Comparison of ENCODE assay signal across 12 cellular contexts in the genomic region with DNA sequence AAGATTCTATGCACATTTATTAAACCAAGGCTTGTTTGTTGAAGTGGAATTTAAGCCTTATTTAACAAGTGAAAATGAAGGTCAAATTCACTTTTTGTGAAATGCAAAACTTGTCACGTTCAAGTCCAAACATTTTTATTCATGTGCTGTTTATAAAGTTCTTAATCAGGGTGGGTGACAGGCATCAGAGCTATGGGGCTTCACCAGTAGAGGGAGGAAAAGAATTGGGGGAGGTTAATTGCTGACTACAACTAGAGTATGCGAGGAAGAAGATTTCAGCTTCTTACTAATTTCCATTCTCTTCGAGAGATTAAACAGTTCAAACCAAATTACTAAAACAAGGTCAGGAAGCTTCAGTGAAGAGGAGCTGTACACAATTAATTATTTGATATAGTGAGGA. TPM values are rescaled to one million over a fixed set of nuclear protein-coding genes. Genes with fewer than 3 reads are reported as not detected.
DNase-seq lines count a peak whose midpoint lies in the region; ATAC-seq, FAIRE-seq and TF ChIP-seq lines count a peak whose summit lies in the region.
"Had no signal": no experiment of that assay in that cellular context is flagged by ENCODE, and none has a peak within 500 bp of the region (broad histone marks: within the 10 kb centered on the region; RNA-seq: fewer than 3 reads in every experiment).

No MANE protein-coding gene starts in this region.

- no peaks in the 10 kb centered on the region for H3K9me3 Mint-ChIP-seq in type B pancreatic cell
- no peaks in the 10 kb centered on the region for H3K9me3 Mint-ChIP-seq in activated naive CD4-positive, alpha-beta T cell treated with anti-CD3 and anti-CD28 coated beads, Interleukin-2, amount 10 ng/mL, durations not matched to agents 7 days and 5 days
- H3K9me3 Mint-ChIP-seq: CD4-positive, CD25-positive, alpha-beta regulatory T cell; stimulated activated memory B cell treated with anti-CD40 and anti-IgM and Interleukin-4, amounts not matched to agents 10 μg/mL and 1 μg/mL and 100 μg/mL, for 72 hours had no signal

- H3K4me1 Mint-ChIP-seq in type B pancreatic cell (ENCODE audit: unreplicated experiment): peaks cover 7% of the 10 kb centered on the region
- no peaks in the 10 kb centered on the region for H3K4me1 Mint-ChIP-seq in activated naive CD4-positive, alpha-beta T cell treated with anti-CD3 and anti-CD28 coated beads, Interleukin-2, amount 10 ng/mL, durations not matched to agents 7 days and 5 days
- H3K4me1 Mint-ChIP-seq: CD4-positive, CD25-positive, alpha-beta regulatory T cell; stimulated activated memory B cell treated with anti-CD40 and anti-IgM and Interleukin-4, amounts not matched to agents 10 μg/mL and 1 μg/mL and 100 μg/mL, for 72 hours had no signal

- no peak overlapping the region for H3K4me2 ChIP-seq in HepG2 (ENCODE audit: low read depth, low read length)

- ATAC-seq in HepG2 (no peak), right lobe of liver (no peak), heart left ventricle (peak in 1 of 4 donors; percentile 45), left lobe of liver (no peak)
- ATAC-seq: stimulated activated memory B cell treated with anti-CD40 and anti-IgM and Interleukin-4, amounts not matched to agents 10 μg/mL and 1 μg/mL and 100 μg/mL, for 72 hours had no signal

- peak; percentile 59 for FAIRE-seq in HepG2 (lab: Jason Lieb, UNC)

- H3K27me3 Mint-ChIP-seq in type B pancreatic cell: no peaks in the 10 kb centered on the region
- peaks cover 4% of the 10 kb centered on the region for H3K27me3 Mint-ChIP-seq in activated naive CD4-positive, alpha-beta T cell treated with anti-CD3 and anti-CD28 coated beads, Interleukin-2, amount 10 ng/mL, durations not matched to agents 7 days and 5 days
- H3K27me3 Mint-ChIP-seq: stimulated activated memory B cell treated with anti-CD40 and anti-IgM and Interleukin-4, amounts not matched to agents 10 μg/mL and 1 μg/mL and 100 μg/mL, for 72 hours had no signal

- in situ Hi-C loops in HepG2 (cut with HindIII; ENCODE audit: extremely low pct_ligation_motif_present, low pct_unique_long_range_greater_than_20kb): no loop called here

- TF ChIP-seq RAD21 in HepG2 (CRISPR knock-in tag; IDR thresholded peaks at IDR 0.05): no peak

- CTCF ChIA-PET in HepG2 (lab: Yijun Ruan, JAX; ENCODE audit: low intra/inter-chr PET ratio, low total read pairs): interaction anchor here (1.0 to 1.4 kb wide), 2 partner anchors 19 to 20 kb away, joined by 4 read pairs; no protein-coding TSS in a partner anchor
- CTCF ChIA-PET in activated naive CD4-positive, alpha-beta T cell treated with anti-CD3 and anti-CD28 coated beads, Interleukin-2, amount 10 ng/mL, durations not matched to agents 7 days and 5 days (lab: Charles Lee): interaction anchor here (0.6 kb wide), 1 partner anchor 20 kb away, joined by 4 read pairs; no protein-coding TSS in a partner anchor

- no peak overlapping the region for H3K27ac Mint-ChIP-seq in type B pancreatic cell
- H3K27ac Mint-ChIP-seq in activated naive CD4-positive, alpha-beta T cell treated with anti-CD3 and anti-CD28 coated beads, Interleukin-2, amount 10 ng/mL, durations not matched to agents 7 days and 5 days: no peak overlapping the region
- H3K27ac Mint-ChIP-seq: stimulated activated memory B cell treated with anti-CD40 and anti-IgM and Interleukin-4, amounts not matched to agents 10 μg/mL and 1 μg/mL and 100 μg/mL, for 72 hours had no signal

- H3K4me1 ChIP-seq in HepG2 (ENCODE audit: insufficient read depth, low read length) (peaks cover 7% of the 10 kb centered on the region; the same call in 1 of the 2 replicates), right lobe of liver (no peaks in the 10 kb centered on the region), heart left ventricle (peaks cover 0 to 15% (median 6%) of the 10 kb centered on the region in 12 donors)

- no peaks in the 10 kb centered on the region for H3K79me2 ChIP-seq in HepG2 (ENCODE audit: insufficient read depth, low read length)

- TF ChIP-seq CTCF in HepG2 (CRISPR knock-in tag; IDR thresholded peaks at IDR 0.05) (no peak), right lobe of liver (IDR thresholded peaks at IDR 0.05) (peak in 1 of 4 donors; percentile 5), heart left ventricle (IDR thresholded peaks at IDR 0.05) (peak in 6 of 12 donors; percentile 16 to 35 (median 28)), type B pancreatic cell (conservative IDR thresholded peaks at IDR 0.05) (peak; percentile 38)

- no peak overlapping the region for H3K4me3 Mint-ChIP-seq in type B pancreatic cell
- H3K4me3 Mint-ChIP-seq in activated naive CD4-positive, alpha-beta T cell treated with anti-CD3 and anti-CD28 coated beads, Interleukin-2, amount 10 ng/mL, durations not matched to agents 7 days and 5 days: no peak overlapping the region
- H3K4me3 Mint-ChIP-seq: CD4-positive, CD25-positive, alpha-beta regulatory T cell; stimulated activated memory B cell treated with anti-CD40 and anti-IgM and Interleukin-4, amounts not matched to agents 10 μg/mL and 1 μg/mL and 100 μg/mL, for 72 hours had no signal

- peaks cover 6% of the 10 kb centered on the region for H3K36me3 Mint-ChIP-seq in type B pancreatic cell
- H3K36me3 Mint-ChIP-seq in activated naive CD4-positive, alpha-beta T cell treated with anti-CD3 and anti-CD28 coated beads, Interleukin-2, amount 10 ng/mL, durations not matched to agents 7 days and 5 days: no peaks in the 10 kb centered on the region
- H3K36me3 Mint-ChIP-seq: CD4-positive, CD25-positive, alpha-beta regulatory T cell; stimulated activated memory B cell treated with anti-CD40 and anti-IgM and Interleukin-4, amounts not matched to agents 10 μg/mL and 1 μg/mL and 100 μg/mL, for 72 hours had no signal

- TF ChIP-seq POLR2A in HepG2 (IDR thresholded peaks at IDR 0.05; ENCODE audit: insufficient read depth in 1 of 2, low read depth in 2 of 2, low read length in 2 of 2) (no peak), right lobe of liver (IDR thresholded peaks at IDR 0.05) (no peak), heart left ventricle (IDR thresholded peaks at IDR 0.05) (no peak)

- H3K4me3 ChIP-seq in HepG2 (replicated peaks in 1 of 3; ENCODE audit: insufficient read depth in 1 of 3, low read depth in 2 of 3, low read length in 3 of 3): no peak overlapping the region
- no peak overlapping the region for H3K4me3 ChIP-seq in right lobe of liver
- no peak overlapping the region for H3K4me3 ChIP-seq in heart left ventricle
- H3K4me3 ChIP-seq: MG63 had no signal

- intact Hi-C loops in HepG2 (cut with micrococcal nuclease; ENCODE audit: unreplicated experiment): no loop called here
- intact Hi-C loops in right lobe of liver (cut with DNase I): no loop called here
- intact Hi-C loops in heart left ventricle (cut with DNase I): no loop called here

- POLR2A ChIA-PET in HepG2 (lab: Yijun Ruan, JAX): interaction anchor here (0.7 to 1.1 kb wide), 2 partner anchors 10 to 816 kb away, joined by 3 read pairs; a partner anchor contains a TSS

- no TSS peak for BruUV-seq in HepG2 (replicated peaks; lab: Mats Ljungman, UMichigan)

- no peak for TF ChIP-seq EP300 in HepG2 (IDR thresholded peaks at IDR 0.05; ENCODE audit: low read depth in 2 of 2, low read length in 2 of 2)
- no peak for TF ChIP-seq EP300 in HepG2 (CRISPR knock-in tag; IDR thresholded peaks at IDR 0.05; ENCODE audit: borderline replicate concordance)

- no peaks in the 10 kb centered on the region for H3K27me3 ChIP-seq in HepG2 (ENCODE audit: control insufficient read depth in 1 of 2, insufficient read depth in 2 of 2, low read length in 2 of 2)
- H3K27me3 ChIP-seq in right lobe of liver: no peaks in the 10 kb centered on the region
- no peaks in the 10 kb centered on the region for H3K27me3 ChIP-seq in heart left ventricle
- H3K27me3 ChIP-seq: MG63 had no signal

- H3K9ac ChIP-seq in HepG2 (ENCODE audit: insufficient read depth, low read depth, low read length): no peak overlapping the region

- H3K36me3 ChIP-seq in HepG2 (replicated peaks in 1 of 2; ENCODE audit: control insufficient read depth in 1 of 2, insufficient read depth in 2 of 2, low read length in 2 of 2) (no peaks in the 10 kb centered on the region), right lobe of liver (no peaks in the 10 kb centered on the region), heart left ventricle (no peaks in the 10 kb centered on the region)

- no peak overlapping the region for H3K27ac ChIP-seq in HepG2 (ENCODE audit: extremely low read length, insufficient read depth, low read length)
- no peak overlapping the region for H3K27ac ChIP-seq in right lobe of liver
- peak overlapping the region in 9 of 12 donors; percentile 13 to 66 (median 36) for H3K27ac ChIP-seq in heart left ventricle

- H2AFZ ChIP-seq in HepG2 (ENCODE audit: low read length): no peak overlapping the region

- H3K9me3 ChIP-seq in HepG2 (ENCODE audit: low read length) (no peaks in the 10 kb centered on the region), right lobe of liver (no peaks in the 10 kb centered on the region), heart left ventricle (no peaks in the 10 kb centered on the region)
- H3K9me3 ChIP-seq: MG63 had no signal

- 67% methylated on average over 3 of the region's 3 CpGs for WGBS in HepG2 (ENCODE audit: low lambda C conversion rate)
- WGBS in right lobe of liver (ENCODE audit: insufficient coverage, low coverage, low lambda C conversion rate, missing lambda C conversion rate): 53% methylated on average over 3 of the region's 3 CpGs
- 56 to 64% (median 58%) methylated on average over 3 of the region's 3 CpGs for WGBS in heart left ventricle, 4 donors

- DNase-seq in HepG2 (ENCODE audit: low spot score): no peak
- DNase-seq in right lobe of liver: no peak
- peak; percentile 33 for DNase-seq in amniotic epithelial cell (ENCODE audit: low read depth)
- no peak for DNase-seq in heart left ventricle
- no peak for DNase-seq in type B pancreatic cell (ENCODE audit: extremely low spot score, unreplicated experiment)
- DNase-seq in CD1c-positive myeloid dendritic cell (ENCODE audit: extremely low spot score): no peak
- DNase-seq in left lobe of liver (ENCODE audit: low spot score): no peak
- no peak for DNase-seq in activated naive CD4-positive, alpha-beta T cell treated with anti-CD3 and anti-CD28 coated beads, Interleukin-2, amount 10 ng/mL, durations not matched to agents 7 days and 5 days
- DNase-seq: activated naive CD4-positive, alpha-beta T cell treated with Interleukin-2 at 50 U/mL for 16 hours; CD4-positive, CD25-positive, alpha-beta regulatory T cell; MG63 had no signal

- H4K20me1 ChIP-seq in HepG2 (ENCODE audit: insufficient read depth, low read length): no peaks in the 10 kb centered on the region

RNA-seq across cellular contexts. Expression of a gene that starts 9.7 kb away (rescaled TPM):
- 11.8 and 15.3 TPM in 2 replicates for total RNA-seq in HepG2 (2016; rRNA removed; fragmentation: Illumina TruSeq; extraction: Trizol)
- 7.0 and 12.1 TPM in 2 replicates for total RNA-seq in HepG2 (2016; cell fraction: cytosol; rRNA removed; fragmentation: Illumina TruSeq; extraction: Trizol; ENCODE audit: low read depth)
- total RNA-seq in HepG2 (2016; cell fraction: insoluble cytoplasmic fraction; rRNA removed; fragmentation: Illumina TruSeq; extraction: Trizol): 10.5 and 15.8 TPM in 2 replicates
- total RNA-seq in HepG2 (2016; cell fraction: membrane; rRNA removed; fragmentation: Illumina TruSeq; extraction: Trizol): 15.2 and 16.8 TPM in 2 replicates
- 26.0 and 26.9 TPM in 2 replicates for total RNA-seq in HepG2 (2016; cell fraction: nucleus; rRNA removed; fragmentation: Illumina TruSeq; extraction: Trizol)
- 16.9 and 17.6 TPM in 2 replicates for polyA plus RNA-seq in HepG2 (2011; rRNA removed)
- 10.7 and 15.6 TPM in 2 replicates for polyA plus RNA-seq in HepG2 (2011; cell fraction: cytosol; rRNA removed)
- 56.1 and 57.8 TPM in 2 replicates for polyA plus RNA-seq in HepG2 (2011; cell fraction: nucleus; rRNA removed)
- polyA plus RNA-seq in HepG2 (2012): 7.0 and 8.7 TPM in 2 replicates
- 13.9 and 14.7 TPM in 2 replicates for polyA plus RNA-seq in HepG2 (2016; cell fraction: cytosol; fragmentation: Illumina TruSeq; extraction: Trizol; ENCODE audit: low read depth)
- polyA plus RNA-seq in HepG2 (2016; cell fraction: insoluble cytoplasmic fraction; fragmentation: Illumina TruSeq; extraction: Trizol; ENCODE audit: low read depth): 15.1 and 15.7 TPM in 2 replicates
- 19.4 and 21.3 TPM in 2 replicates for polyA plus RNA-seq in HepG2 (2016; cell fraction: membrane; fragmentation: Illumina TruSeq; extraction: Trizol; ENCODE audit: low read depth)
- polyA plus RNA-seq in HepG2 (2016; cell fraction: nucleus; fragmentation: Illumina TruSeq; extraction: Trizol; ENCODE audit: insufficient read depth, low read depth): 51.9 and 52.5 TPM in 2 replicates
- polyA minus RNA-seq in HepG2 (2011; rRNA and poly(A)+ RNA removed; ENCODE audit: low replicate concordance): 4.3 and 8.7 TPM in 2 replicates
- polyA minus RNA-seq in HepG2 (2011; cell fraction: cytosol; rRNA and poly(A)+ RNA removed): 5.2 and 5.4 TPM in 2 replicates
- polyA minus RNA-seq in HepG2 (2011; cell fraction: nucleus; rRNA and poly(A)+ RNA removed): 29.5 and 42.1 TPM in 2 replicates
- total RNA-seq in right lobe of liver: 1 to 10 TPM; 2.7 to 4.7 (median 3.8) TPM
- 10 to 100 TPM in 6 of 9 donors, 1 to 10 TPM in 3; 8.7 to 14.4 (median 12.7) TPM for total RNA-seq in heart left ventricle
- 10 to 100 TPM in 1 of 2 donors, 1 to 10 TPM in 1; 10.0 to 18.1 TPM for polyA plus RNA-seq in heart left ventricle
- 17.7 and 26.3 TPM in 2 replicates for total RNA-seq in type B pancreatic cell (ENCODE audit: low replicate concordance)
- total RNA-seq in left lobe of liver: 3.2 TPM

RNA-seq across cellular contexts. Expression of a gene that starts 24.2 kb away (rescaled TPM):
- 8.2 and 12.8 TPM in 2 replicates for total RNA-seq in HepG2 (2016; rRNA removed; fragmentation: Illumina TruSeq; extraction: Trizol)
- total RNA-seq in HepG2 (2016; cell fraction: cytosol; rRNA removed; fragmentation: Illumina TruSeq; extraction: Trizol; ENCODE audit: low read depth): 9.1 and 10.6 TPM in 2 replicates
- total RNA-seq in HepG2 (2016; cell fraction: insoluble cytoplasmic fraction; rRNA removed; fragmentation: Illumina TruSeq; extraction: Trizol): 8.4 and 10.7 TPM in 2 replicates
- total RNA-seq in HepG2 (2016; cell fraction: membrane; rRNA removed; fragmentation: Illumina TruSeq; extraction: Trizol): 9.6 and 11.1 TPM in 2 replicates
- total RNA-seq in HepG2 (2016; cell fraction: nucleus; rRNA removed; fragmentation: Illumina TruSeq; extraction: Trizol): 11.5 and 11.8 TPM in 2 replicates
- 9.3 and 11.1 TPM in 2 replicates for polyA plus RNA-seq in HepG2 (2011; rRNA removed)
- 5.1 and 6.1 TPM in 2 replicates for polyA plus RNA-seq in HepG2 (2011; cell fraction: cytosol; rRNA removed)
- 26.5 and 27.5 TPM in 2 replicates for polyA plus RNA-seq in HepG2 (2011; cell fraction: nucleus; rRNA removed)
- polyA plus RNA-seq in HepG2 (2012): 4.2 and 5.2 TPM in 2 replicates
- polyA plus RNA-seq in HepG2 (2016; cell fraction: cytosol; fragmentation: Illumina TruSeq; extraction: Trizol; ENCODE audit: low read depth): 1.3 and 1.6 TPM in 2 replicates
- 5.7 and 6.5 TPM in 2 replicates for polyA plus RNA-seq in HepG2 (2016; cell fraction: insoluble cytoplasmic fraction; fragmentation: Illumina TruSeq; extraction: Trizol; ENCODE audit: low read depth)
- 3.0 and 4.1 TPM in 2 replicates for polyA plus RNA-seq in HepG2 (2016; cell fraction: membrane; fragmentation: Illumina TruSeq; extraction: Trizol; ENCODE audit: low read depth)
- polyA plus RNA-seq in HepG2 (2016; cell fraction: nucleus; fragmentation: Illumina TruSeq; extraction: Trizol; ENCODE audit: insufficient read depth, low read depth): 33.2 and 35.7 TPM in 2 replicates
- 7.4 and 14.9 TPM in 2 replicates for polyA minus RNA-seq in HepG2 (2011; rRNA and poly(A)+ RNA removed; ENCODE audit: low replicate concordance)
- 4.6 and 4.8 TPM in 2 replicates for polyA minus RNA-seq in HepG2 (2011; cell fraction: cytosol; rRNA and poly(A)+ RNA removed)
- polyA minus RNA-seq in HepG2 (2011; cell fraction: nucleus; rRNA and poly(A)+ RNA removed): 11.6 and 11.8 TPM in 2 replicates
- 1 to 10 TPM; 3.6 to 8.7 (median 5.9) TPM for total RNA-seq in right lobe of liver
- total RNA-seq in heart left ventricle: 10 to 100 TPM in 2 of 9 donors, 1 to 10 TPM in 7; 4.8 to 12.3 (median 8.9) TPM
- 1 to 10 TPM; 4.3 to 7.1 TPM for polyA plus RNA-seq in heart left ventricle
- total RNA-seq in type B pancreatic cell (ENCODE audit: low replicate concordance): 10.8 and 16.4 TPM in 2 replicates
- total RNA-seq in left lobe of liver: 8.0 TPM

Comparison
In these comparisons a context has a peak if more than half of its experiments do, and no peak if none do; other contexts are left out.
1. H3K27ac ChIP-seq: peak in heart left ventricle (9 of 12); none in HepG2 (single experiment) and right lobe of liver (0 of 3).